Comparison of ENCODE assay signal across 1 cellular context in the genomic region with DNA sequence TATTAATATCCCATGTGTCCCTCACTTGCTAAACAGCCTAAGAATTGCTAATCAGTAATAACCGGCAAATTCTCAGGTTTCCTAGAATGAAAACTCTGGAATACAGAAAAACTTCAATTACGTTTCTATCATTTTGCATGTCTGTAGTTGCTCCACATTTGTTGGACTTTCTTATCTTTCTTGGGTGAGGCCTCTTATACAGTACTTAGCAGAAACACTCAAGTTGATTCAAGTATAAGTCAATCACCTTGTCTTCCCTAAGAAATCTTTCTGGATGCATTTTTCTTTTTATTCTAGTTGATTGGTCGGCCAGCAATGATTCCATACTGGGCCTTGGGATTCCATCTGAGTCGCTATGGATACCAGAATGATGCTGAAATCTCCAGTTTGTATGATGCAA.
TF ChIP-seq lines count a peak whose summit lies in the region.

No MANE protein-coding gene starts in this region.

TF ChIP-seq in GM23338, 12 proteins besides CTCF, POLR2A, EP300 and RAD21 (continued from another document):
- TF ChIP-seq, protein P1, sequence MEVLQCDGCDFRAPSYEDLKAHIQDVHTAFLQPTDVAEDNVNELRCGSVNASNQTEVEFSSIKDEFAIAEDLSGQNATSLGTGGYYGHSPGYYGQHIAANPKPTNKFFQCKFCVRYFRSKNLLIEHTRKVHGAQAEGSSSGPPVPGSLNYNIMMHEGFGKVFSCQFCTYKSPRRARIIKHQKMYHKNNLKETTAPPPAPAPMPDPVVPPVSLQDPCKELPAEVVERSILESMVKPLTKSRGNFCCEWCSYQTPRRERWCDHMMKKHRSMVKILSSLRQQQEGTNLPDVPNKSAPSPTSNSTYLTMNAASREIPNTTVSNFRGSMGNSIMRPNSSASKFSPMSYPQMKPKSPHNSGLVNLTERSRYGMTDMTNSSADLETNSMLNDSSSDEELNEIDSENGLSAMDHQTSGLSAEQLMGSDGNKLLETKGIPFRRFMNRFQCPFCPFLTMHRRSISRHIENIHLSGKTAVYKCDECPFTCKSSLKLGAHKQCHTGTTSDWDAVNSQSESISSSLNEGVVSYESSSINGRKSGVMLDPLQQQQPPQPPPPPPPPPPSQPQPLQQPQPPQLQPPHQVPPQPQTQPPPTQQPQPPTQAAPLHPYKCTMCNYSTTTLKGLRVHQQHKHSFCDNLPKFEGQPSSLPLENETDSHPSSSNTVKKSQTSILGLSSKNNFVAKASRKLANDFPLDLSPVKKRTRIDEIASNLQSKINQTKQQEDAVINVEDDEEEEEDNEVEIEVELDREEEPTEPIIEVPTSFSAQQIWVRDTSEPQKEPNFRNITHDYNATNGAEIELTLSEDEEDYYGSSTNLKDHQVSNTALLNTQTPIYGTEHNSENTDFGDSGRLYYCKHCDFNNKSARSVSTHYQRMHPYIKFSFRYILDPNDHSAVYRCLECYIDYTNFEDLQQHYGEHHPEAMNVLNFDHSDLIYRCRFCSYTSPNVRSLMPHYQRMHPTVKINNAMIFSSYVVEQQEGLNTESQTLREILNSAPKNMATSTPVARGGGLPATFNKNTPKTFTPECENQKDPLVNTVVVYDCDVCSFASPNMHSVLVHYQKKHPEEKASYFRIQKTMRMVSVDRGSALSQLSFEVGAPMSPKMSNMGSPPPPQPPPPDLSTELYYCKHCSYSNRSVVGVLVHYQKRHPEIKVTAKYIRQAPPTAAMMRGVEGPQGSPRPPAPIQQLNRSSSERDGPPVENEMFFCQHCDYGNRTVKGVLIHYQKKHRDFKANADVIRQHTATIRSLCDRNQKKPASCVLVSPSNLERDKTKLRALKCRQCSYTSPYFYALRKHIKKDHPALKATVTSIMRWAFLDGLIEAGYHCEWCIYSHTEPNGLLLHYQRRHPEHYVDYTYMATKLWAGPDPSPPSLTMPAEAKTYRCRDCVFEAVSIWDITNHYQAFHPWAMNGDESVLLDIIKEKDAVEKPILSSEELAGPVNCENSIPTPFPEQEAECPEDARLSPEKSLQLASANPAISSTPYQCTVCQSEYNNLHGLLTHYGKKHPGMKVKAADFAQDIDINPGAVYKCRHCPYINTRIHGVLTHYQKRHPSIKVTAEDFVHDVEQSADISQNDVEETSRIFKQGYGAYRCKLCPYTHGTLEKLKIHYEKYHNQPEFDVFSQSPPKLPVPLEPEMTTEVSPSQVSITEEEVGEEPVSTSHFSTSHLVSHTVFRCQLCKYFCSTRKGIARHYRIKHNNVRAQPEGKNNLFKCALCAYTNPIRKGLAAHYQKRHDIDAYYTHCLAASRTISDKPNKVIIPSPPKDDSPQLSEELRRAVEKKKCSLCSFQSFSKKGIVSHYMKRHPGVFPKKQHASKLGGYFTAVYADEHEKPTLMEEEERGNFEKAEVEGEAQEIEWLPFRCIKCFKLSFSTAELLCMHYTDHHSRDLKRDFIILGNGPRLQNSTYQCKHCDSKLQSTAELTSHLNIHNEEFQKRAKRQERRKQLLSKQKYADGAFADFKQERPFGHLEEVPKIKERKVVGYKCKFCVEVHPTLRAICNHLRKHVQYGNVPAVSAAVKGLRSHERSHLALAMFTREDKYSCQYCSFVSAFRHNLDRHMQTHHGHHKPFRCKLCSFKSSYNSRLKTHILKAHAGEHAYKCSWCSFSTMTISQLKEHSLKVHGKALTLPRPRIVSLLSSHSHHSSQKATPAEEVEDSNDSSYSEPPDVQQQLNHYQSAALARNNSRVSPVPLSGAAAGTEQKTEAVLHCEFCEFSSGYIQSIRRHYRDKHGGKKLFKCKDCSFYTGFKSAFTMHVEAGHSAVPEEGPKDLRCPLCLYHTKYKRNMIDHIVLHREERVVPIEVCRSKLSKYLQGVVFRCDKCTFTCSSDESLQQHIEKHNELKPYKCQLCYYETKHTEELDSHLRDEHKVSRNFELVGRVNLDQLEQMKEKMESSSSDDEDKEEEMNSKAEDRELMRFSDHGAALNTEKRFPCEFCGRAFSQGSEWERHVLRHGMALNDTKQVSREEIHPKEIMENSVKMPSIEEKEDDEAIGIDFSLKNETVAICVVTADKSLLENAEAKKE (CRISPR knock-in tag; IDR thresholded peaks at IDR 0.05): no peak
- no peak for TF ChIP-seq NANOG (IDR thresholded peaks at IDR 0.05; ENCODE audit: borderline replicate concordance)
- TF ChIP-seq POLR2AphosphoS5 (IDR thresholded peaks at IDR 0.05; ENCODE audit: low read depth): no peak
- TF ChIP-seq JUNB (IDR thresholded peaks at IDR 0.05; ENCODE audit: unreplicated experiment): no peak
- TF ChIP-seq CREB1 (CRISPR knock-in tag; IDR thresholded peaks at IDR 0.05; ENCODE audit: low read depth): no peak
- TF ChIP-seq STAT1 (IDR thresholded peaks at IDR 0.05; ENCODE audit: unreplicated experiment): no peak
- no peak for TF ChIP-seq ZNF114 (CRISPR knock-in tag; IDR thresholded peaks at IDR 0.05)
